ENCODE assay signal across 2 cellular contexts in the genomic region with DNA sequence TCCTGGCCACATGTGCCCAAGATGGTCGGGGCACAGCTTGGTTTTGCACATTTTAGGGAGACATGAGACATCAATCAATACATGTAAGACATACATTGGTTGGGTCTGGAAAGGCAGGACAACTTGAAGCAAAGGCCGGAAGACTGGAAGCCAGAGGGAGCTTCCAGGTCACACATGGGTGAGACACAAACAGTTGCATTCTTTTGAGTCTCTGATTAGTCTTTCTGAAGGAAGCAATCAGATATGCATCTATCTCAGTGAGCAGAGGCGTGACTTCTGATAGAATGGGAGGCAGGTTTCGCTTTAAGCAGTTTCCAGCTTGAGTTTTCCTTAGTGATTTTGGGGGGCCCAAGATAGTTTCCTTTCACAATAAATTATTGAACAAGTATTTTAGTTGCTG.
TF ChIP-seq lines count a peak whose summit lies in the region.

No MANE protein-coding gene starts in this region.

TF ChIP-seq in GM23338, 12 proteins besides CTCF, POLR2A, EP300 and RAD21 (continues in another document):
- TF ChIP-seq ZNF462 (CRISPR knock-in tag; IDR thresholded peaks at IDR 0.05) (no peak), NANOG (IDR thresholded peaks at IDR 0.05; ENCODE audit: borderline replicate concordance) (no peak), ZNF114 (CRISPR knock-in tag; IDR thresholded peaks at IDR 0.05) (no peak), EZH2 (IDR thresholded peaks at IDR 0.05; ENCODE audit: low read depth, unreplicated experiment) (no peak), CREB1 (CRISPR knock-in tag; IDR thresholded peaks at IDR 0.05; ENCODE audit: low read depth) (no peak), POLR2AphosphoS5 (IDR thresholded peaks at IDR 0.05; ENCODE audit: low read depth) (no peak), STAT1 (IDR thresholded peaks at IDR 0.05; ENCODE audit: unreplicated experiment) (no peak), JUNB (IDR thresholded peaks at IDR 0.05; ENCODE audit: unreplicated experiment) (no peak), ZNF331 (CRISPR knock-in tag; IDR thresholded peaks at IDR 0.05; ENCODE audit: low read depth) (no peak), EZH2phosphoT487 (IDR thresholded peaks at IDR 0.05; ENCODE audit: unreplicated experiment) (no peak), ETS1 (IDR thresholded peaks at IDR 0.05) (no peak)

TF ChIP-seq in H1, 55 proteins besides CTCF, POLR2A, EP300 and RAD21:
- TF ChIP-seq CTBP2 (IDR thresholded peaks at IDR 0.05; ENCODE audit: borderline replicate concordance, insufficient read depth, insufficient read length, low read length) = no peak
- no peak for TF ChIP-seq ZNF274 (IDR thresholded peaks at IDR 0.05; ENCODE audit: borderline replicate concordance, extremely low read depth, low read length)
- no peak for TF ChIP-seq SIX5 (IDR thresholded peaks at IDR 0.05; ENCODE audit: low read depth, low read length)
- no peak for TF ChIP-seq FOSL1 (IDR thresholded peaks at IDR 0.05; ENCODE audit: insufficient read depth, low read depth, low read length)
- TF ChIP-seq TBP (IDR thresholded peaks at IDR 0.05; ENCODE audit: low read depth, low read length) = no peak
- TF ChIP-seq ATF2 (IDR thresholded peaks at IDR 0.05; ENCODE audit: low read length) = no peak
- TF ChIP-seq RFX5 (IDR thresholded peaks at IDR 0.05; ENCODE audit: borderline replicate concordance, low read depth, low read length) = no peak
- no peak for TF ChIP-seq RXRA (IDR thresholded peaks at IDR 0.05; ENCODE audit: insufficient read depth, low read depth, low read length)
- TF ChIP-seq BCL11A (IDR thresholded peaks at IDR 0.05; ENCODE audit: low read depth in 2 of 2, low read length in 2 of 2) = no peak
- TF ChIP-seq NRF1 (IDR thresholded peaks at IDR 0.05; ENCODE audit: low read depth, low read length) = no peak
- no peak for TF ChIP-seq NANOG (IDR thresholded peaks at IDR 0.05; ENCODE audit: insufficient read depth, low read depth, low read length, poor library complexity, severe bottlenecking)
- TF ChIP-seq KDM5A (IDR thresholded peaks at IDR 0.05; ENCODE audit: low read length) = no peak
